21 cellular contexts compared by ENCODE assay signal in the genomic region with DNA sequence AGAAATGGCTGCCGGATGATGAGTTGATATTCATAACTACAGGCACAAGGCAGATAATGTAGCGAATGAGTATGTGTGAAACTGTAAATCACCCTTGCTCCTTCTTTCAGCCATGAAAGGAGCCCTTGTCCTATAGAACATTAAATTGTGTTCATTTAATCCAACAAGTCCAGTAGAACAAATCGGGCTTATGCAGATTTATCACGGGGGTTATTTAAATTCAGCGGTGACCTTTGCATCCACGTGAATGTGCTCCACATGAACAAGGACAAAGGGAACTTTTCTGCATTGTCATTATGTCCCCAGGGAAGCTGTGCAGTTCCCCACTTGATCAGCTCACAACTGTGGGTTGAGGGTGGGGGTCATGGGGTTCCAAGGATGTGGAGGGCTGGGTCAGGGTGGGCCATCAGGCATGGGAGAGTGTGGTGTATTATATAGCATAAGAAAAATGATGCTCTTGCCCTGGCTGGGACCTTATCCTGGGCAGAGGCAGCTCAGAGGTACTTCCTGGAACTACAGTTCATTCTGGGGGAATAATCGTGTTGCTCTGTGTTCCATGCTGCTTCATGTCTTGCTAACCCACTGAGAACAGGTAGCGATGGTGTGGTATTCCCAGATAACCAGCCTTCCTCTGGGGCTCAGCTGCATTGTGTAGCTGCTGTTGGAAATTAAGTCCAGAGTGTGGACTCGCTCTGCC.
"Had no signal": no experiment of that assay in that cellular context is flagged by ENCODE, and none has a peak within 500 bp of the region (broad histone marks: within the 10 kb centered on the region; RNA-seq: fewer than 3 reads in every experiment).

No MANE protein-coding gene starts in this region.

- H3K27ac ChIP-seq: foreskin keratinocyte, neutrophil, right atrium auricular region, sigmoid colon, skin epidermis, testis, transverse colon had no signal

- DNase-seq: effector memory CD8-positive, alpha-beta T cell; foreskin keratinocyte; head of caudate nucleus; hippocampal formation; left colon; left ventricle myocardium superior; mesenchymal stem cell; midbrain; posterior cingulate gyrus; sigmoid colon; stimulated activated CD4-positive, alpha-beta T cell treated with anti-CD3 and anti-CD28 coated beads, Interleukin-2, amount 100 ng/mL, for 24 hours; stimulated activated CD4-positive, alpha-beta T cell treated with anti-CD3 and anti-CD28 coated beads, Interleukin-4, amount 100 ng/mL, for 4 hours; stimulated activated naive B cell treated with anti-CD40 and anti-IgM and Interleukin-4, amounts not matched to agents 10 μg/mL and 1 μg/mL and 100 μg/mL, for 72 hours; stimulated activated naive CD8-positive, alpha-beta T cell treated with anti-CD3 and anti-CD28 coated beads, Interleukin-15, amount 100 ng/mL, for 72 hours; testis; transverse colon had no signal

- H3K9me3 ChIP-seq: neutrophil, right atrium auricular region, sigmoid colon, testis, transverse colon had no signal

- FAIRE-seq: colon had no signal

- H3K4me1 ChIP-seq: foreskin keratinocyte, right atrium auricular region, testis, transverse colon had no signal

- H3K36me3 ChIP-seq: neutrophil, right atrium auricular region, sigmoid colon, transverse colon had no signal

- H3K4me3 ChIP-seq: lung, right atrium auricular region, sigmoid colon, skin epidermis, testis, transverse colon had no signal

- H3K27me3 ChIP-seq: foreskin keratinocyte, neutrophil, right atrium auricular region, sigmoid colon, testis, transverse colon had no signal
